ENCODE assay signal across 1 cellular context in the genomic region with DNA sequence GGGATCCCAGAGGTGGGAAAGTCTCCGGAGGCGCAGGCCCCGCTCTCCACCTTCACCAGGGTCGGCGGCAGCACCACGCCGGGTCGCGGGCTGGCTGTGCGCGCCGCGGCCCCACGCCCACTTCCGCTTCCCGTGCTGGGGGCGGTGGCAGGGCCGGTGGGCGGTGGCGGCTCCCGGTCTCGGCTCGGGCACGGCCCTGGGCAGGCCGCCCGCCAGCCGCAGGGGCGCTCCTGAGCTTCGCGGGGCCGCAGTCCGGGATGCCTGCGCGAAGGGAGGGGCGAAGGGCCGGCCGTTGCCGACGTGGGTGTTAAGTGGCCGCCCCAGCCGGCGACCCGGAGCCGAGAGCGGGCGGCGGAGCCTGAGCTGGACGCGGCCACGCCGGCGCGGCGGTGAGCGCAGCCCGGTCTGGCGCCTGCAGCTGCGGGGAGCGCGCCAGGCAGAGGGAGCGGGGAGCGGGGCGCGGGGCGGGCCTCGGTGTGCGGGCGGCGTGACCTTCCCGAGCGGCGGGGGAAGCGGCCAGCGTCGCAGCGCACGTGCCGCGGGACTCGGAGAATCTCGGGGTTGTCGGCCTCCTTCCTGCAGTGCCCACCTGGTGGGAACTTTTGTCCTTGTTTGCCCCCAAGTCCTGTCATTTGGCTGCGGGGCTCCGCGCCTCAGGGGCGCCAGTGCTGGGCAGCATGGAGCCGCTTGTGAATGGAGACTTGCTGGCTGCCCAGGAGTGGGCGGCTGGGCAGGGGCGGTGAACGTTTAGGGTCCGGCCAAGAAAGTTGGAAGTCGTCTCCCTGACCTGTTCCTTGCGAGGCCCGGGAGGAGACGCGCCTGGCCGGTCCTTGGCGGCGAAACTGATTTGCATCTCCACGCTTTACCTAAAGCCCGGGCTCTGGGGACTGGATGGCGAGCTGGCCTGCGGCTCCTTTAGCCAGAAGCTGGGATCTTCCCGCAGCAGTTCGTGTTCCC.
TF ChIP-seq lines count a peak whose summit lies in the region.

A gene (plus strand): TSS at position 337 of the 957 bp plus-strand sequence. CDS start 3,616 bp downstream, outside the sequence.

TF ChIP-seq in GM12878, 131 proteins besides CTCF, POLR2A, EP300 and RAD21 (continued from another document):
- peak; percentile 34; the same call in 1 of the 2 replicates for TF ChIP-seq NR2C1 (IDR thresholded peaks at IDR 0.05)
- TF ChIP-seq ZSCAN29 (IDR thresholded peaks at IDR 0.05): peak; percentile 62; the same call in 1 of the 2 replicates
- no peak for TF ChIP-seq TCF3 (IDR thresholded peaks at IDR 0.05; ENCODE audit: borderline replicate concordance, insufficient read depth, low read depth, low read length)
- TF ChIP-seq, protein P1, sequence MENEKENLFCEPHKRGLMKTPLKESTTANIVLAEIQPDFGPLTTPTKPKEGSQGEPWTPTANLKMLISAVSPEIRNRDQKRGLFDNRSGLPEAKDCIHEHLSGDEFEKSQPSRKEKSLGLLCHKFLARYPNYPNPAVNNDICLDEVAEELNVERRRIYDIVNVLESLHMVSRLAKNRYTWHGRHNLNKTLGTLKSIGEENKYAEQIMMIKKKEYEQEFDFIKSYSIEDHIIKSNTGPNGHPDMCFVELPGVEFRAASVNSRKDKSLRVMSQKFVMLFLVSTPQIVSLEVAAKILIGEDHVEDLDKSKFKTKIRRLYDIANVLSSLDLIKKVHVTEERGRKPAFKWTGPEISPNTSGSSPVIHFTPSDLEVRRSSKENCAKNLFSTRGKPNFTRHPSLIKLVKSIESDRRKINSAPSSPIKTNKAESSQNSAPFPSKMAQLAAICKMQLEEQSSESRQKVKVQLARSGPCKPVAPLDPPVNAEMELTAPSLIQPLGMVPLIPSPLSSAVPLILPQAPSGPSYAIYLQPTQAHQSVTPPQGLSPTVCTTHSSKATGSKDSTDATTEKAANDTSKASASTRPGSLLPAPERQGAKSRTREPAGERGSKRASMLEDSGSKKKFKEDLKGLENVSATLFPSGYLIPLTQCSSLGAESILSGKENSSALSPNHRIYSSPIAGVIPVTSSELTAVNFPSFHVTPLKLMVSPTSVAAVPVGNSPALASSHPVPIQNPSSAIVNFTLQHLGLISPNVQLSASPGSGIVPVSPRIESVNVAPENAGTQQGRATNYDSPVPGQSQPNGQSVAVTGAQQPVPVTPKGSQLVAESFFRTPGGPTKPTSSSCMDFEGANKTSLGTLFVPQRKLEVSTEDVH (IDR thresholded peaks at IDR 0.05; ENCODE audit: low read depth, partially characterized antibody): no peak
- TF ChIP-seq, protein P2, sequence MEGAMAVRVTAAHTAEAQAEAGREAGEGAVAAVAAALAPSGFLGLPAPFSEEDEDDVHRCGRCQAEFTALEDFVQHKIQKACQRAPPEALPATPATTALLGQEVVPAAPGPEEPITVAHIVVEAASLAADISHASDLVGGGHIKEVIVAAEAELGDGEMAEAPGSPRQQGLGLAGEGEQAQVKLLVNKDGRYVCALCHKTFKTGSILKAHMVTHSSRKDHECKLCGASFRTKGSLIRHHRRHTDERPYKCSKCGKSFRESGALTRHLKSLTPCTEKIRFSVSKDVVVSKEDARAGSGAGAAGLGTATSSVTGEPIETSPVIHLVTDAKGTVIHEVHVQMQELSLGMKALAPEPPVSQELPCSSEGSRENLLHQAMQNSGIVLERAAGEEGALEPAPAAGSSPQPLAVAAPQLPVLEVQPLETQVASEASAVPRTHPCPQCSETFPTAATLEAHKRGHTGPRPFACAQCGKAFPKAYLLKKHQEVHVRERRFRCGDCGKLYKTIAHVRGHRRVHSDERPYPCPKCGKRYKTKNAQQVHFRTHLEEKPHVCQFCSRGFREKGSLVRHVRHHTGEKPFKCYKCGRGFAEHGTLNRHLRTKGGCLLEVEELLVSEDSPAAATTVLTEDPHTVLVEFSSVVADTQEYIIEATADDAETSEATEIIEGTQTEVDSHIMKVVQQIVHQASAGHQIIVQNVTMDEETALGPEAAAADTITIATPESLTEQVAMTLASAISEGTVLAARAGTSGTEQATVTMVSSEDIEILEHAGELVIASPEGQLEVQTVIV (IDR thresholded peaks at IDR 0.05; ENCODE audit: borderline replicate concordance, partially characterized antibody): peak; percentile 3
- no peak for TF ChIP-seq SREBF1 (IDR thresholded peaks at IDR 0.05; ENCODE audit: low read length)
- TF ChIP-seq POLR2AphosphoS5 (IDR thresholded peaks at IDR 0.05; ENCODE audit: low read length): peak; percentile 71; the same call in 1 of the 2 replicates
- TF ChIP-seq FOS (IDR thresholded peaks at IDR 0.05; ENCODE audit: borderline replicate concordance, extremely low read depth, insufficient read length): no peak
- TF ChIP-seq, protein P3, sequence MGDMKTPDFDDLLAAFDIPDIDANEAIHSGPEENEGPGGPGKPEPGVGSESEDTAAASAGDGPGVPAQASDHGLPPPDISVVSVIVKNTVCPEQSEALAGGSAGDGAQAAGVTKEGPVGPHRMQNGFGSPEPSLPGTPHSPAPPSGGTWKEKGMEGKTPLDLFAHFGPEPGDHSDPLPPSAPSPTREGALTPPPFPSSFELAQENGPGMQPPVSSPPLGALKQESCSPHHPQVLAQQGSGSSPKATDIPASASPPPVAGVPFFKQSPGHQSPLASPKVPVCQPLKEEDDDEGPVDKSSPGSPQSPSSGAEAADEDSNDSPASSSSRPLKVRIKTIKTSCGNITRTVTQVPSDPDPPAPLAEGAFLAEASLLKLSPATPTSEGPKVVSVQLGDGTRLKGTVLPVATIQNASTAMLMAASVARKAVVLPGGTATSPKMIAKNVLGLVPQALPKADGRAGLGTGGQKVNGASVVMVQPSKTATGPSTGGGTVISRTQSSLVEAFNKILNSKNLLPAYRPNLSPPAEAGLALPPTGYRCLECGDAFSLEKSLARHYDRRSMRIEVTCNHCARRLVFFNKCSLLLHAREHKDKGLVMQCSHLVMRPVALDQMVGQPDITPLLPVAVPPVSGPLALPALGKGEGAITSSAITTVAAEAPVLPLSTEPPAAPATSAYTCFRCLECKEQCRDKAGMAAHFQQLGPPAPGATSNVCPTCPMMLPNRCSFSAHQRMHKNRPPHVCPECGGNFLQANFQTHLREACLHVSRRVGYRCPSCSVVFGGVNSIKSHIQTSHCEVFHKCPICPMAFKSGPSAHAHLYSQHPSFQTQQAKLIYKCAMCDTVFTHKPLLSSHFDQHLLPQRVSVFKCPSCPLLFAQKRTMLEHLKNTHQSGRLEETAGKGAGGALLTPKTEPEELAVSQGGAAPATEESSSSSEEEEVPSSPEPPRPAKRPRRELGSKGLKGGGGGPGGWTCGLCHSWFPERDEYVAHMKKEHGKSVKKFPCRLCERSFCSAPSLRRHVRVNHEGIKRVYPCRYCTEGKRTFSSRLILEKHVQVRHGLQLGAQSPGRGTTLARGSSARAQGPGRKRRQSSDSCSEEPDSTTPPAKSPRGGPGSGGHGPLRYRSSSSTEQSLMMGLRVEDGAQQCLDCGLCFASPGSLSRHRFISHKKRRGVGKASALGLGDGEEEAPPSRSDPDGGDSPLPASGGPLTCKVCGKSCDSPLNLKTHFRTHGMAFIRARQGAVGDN (IDR thresholded peaks at IDR 0.05): peak; percentile 77
- TF ChIP-seq CBX5 (IDR thresholded peaks at IDR 0.05; ENCODE audit: low read depth): peak; percentile 53; the same call in 1 of the 2 replicates
- no peak for TF ChIP-seq SMAD5 (IDR thresholded peaks at IDR 0.05; ENCODE audit: low read depth)
- TF ChIP-seq SMC3 (IDR thresholded peaks at IDR 0.05; ENCODE audit: borderline replicate concordance, low read length): peak; percentile 3; the same call in 1 of the 2 replicates
- TF ChIP-seq TARDBP (IDR thresholded peaks at IDR 0.05; ENCODE audit: borderline replicate concordance): 0 out of 2 replicates have a peak, but pooled peaks have one; percentile 46
- peak; percentile 97 for TF ChIP-seq LARP7 (IDR thresholded peaks at IDR 0.05)
- TF ChIP-seq NBN (IDR thresholded peaks at IDR 0.05): no peak
- peak; percentile 41 for TF ChIP-seq KLF5 (IDR thresholded peaks at IDR 0.05; ENCODE audit: partially characterized antibody)
- no peak for TF ChIP-seq CREB1 (IDR thresholded peaks at IDR 0.05; ENCODE audit: low read depth)
- TF ChIP-seq JUND (IDR thresholded peaks at IDR 0.05; ENCODE audit: low read depth, low read length): no peak
- TF ChIP-seq ZNF24 (IDR thresholded peaks at IDR 0.05): no peak
- TF ChIP-seq YBX1 (IDR thresholded peaks at IDR 0.05): no peak
- TF ChIP-seq CBX3 (IDR thresholded peaks at IDR 0.05; ENCODE audit: borderline replicate concordance, low read depth): no peak
- no peak; the same call in 1 of the 2 replicates for TF ChIP-seq PAX5 (IDR thresholded peaks at IDR 0.05; ENCODE audit: borderline replicate concordance, low read depth, low read length)
- TF ChIP-seq FOXK2 (IDR thresholded peaks at IDR 0.05): no peak
- peak; percentile 99 for TF ChIP-seq GATAD2B (conservative IDR thresholded peaks at IDR 0.05; ENCODE audit: low read depth)
- peak; percentile 91; the same call in 1 of the 2 replicates for TF ChIP-seq DPF2 (IDR thresholded peaks at IDR 0.05)
- TF ChIP-seq MEF2B (IDR thresholded peaks at IDR 0.05; ENCODE audit: partially characterized antibody, poor library complexity, severe bottlenecking): no peak
- TF ChIP-seq BACH1 (IDR thresholded peaks at IDR 0.05; ENCODE audit: borderline replicate concordance): peak; percentile 87
- TF ChIP-seq PML (IDR thresholded peaks at IDR 0.05; ENCODE audit: low read length): no peak
- no peak for TF ChIP-seq MTA2 (IDR thresholded peaks at IDR 0.05; ENCODE audit: low read depth)
- TF ChIP-seq BHLHE40 (IDR thresholded peaks at IDR 0.05; ENCODE audit: borderline replicate concordance in 1 of 2, low read depth in 2 of 2, low read length in 1 of 2): peak; percentile 81 to 94
- TF ChIP-seq MYB (IDR thresholded peaks at IDR 0.05; ENCODE audit: borderline replicate concordance, low read depth, low read length): no peak
- TF ChIP-seq RB1 (IDR thresholded peaks at IDR 0.05; ENCODE audit: borderline replicate concordance): peak; percentile 90; the same call in 1 of the 2 replicates
- TF ChIP-seq, protein P4, sequence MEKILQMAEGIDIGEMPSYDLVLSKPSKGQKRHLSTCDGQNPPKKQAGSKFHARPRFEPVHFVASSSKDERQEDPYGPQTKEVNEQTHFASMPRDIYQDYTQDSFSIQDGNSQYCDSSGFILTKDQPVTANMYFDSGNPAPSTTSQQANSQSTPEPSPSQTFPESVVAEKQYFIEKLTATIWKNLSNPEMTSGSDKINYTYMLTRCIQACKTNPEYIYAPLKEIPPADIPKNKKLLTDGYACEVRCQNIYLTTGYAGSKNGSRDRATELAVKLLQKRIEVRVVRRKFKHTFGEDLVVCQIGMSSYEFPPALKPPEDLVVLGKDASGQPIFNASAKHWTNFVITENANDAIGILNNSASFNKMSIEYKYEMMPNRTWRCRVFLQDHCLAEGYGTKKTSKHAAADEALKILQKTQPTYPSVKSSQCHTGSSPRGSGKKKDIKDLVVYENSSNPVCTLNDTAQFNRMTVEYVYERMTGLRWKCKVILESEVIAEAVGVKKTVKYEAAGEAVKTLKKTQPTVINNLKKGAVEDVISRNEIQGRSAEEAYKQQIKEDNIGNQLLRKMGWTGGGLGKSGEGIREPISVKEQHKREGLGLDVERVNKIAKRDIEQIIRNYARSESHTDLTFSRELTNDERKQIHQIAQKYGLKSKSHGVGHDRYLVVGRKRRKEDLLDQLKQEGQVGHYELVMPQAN (conservative IDR thresholded peaks at IDR 0.05): peak; percentile 69
- no peak for TF ChIP-seq IRF4 (IDR thresholded peaks at IDR 0.05; ENCODE audit: low read depth, low read length)
- no peak for TF ChIP-seq HCFC1 (IDR thresholded peaks at IDR 0.05; ENCODE audit: low read length)
- TF ChIP-seq, protein P5, sequence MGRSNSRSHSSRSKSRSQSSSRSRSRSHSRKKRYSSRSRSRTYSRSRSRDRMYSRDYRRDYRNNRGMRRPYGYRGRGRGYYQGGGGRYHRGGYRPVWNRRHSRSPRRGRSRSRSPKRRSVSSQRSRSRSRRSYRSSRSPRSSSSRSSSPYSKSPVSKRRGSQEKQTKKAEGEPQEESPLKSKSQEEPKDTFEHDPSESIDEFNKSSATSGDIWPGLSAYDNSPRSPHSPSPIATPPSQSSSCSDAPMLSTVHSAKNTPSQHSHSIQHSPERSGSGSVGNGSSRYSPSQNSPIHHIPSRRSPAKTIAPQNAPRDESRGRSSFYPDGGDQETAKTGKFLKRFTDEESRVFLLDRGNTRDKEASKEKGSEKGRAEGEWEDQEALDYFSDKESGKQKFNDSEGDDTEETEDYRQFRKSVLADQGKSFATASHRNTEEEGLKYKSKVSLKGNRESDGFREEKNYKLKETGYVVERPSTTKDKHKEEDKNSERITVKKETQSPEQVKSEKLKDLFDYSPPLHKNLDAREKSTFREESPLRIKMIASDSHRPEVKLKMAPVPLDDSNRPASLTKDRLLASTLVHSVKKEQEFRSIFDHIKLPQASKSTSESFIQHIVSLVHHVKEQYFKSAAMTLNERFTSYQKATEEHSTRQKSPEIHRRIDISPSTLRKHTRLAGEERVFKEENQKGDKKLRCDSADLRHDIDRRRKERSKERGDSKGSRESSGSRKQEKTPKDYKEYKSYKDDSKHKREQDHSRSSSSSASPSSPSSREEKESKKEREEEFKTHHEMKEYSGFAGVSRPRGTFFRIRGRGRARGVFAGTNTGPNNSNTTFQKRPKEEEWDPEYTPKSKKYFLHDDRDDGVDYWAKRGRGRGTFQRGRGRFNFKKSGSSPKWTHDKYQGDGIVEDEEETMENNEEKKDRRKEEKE (IDR thresholded peaks at IDR 0.05): 0 out of 2 replicates have a peak, but pooled peaks have one; percentile 40
- no peak for TF ChIP-seq NFIC (IDR thresholded peaks at IDR 0.05; ENCODE audit: low read depth, low read length)
- no peak for TF ChIP-seq TCF7 (IDR thresholded peaks at IDR 0.05; ENCODE audit: borderline replicate concordance)
- TF ChIP-seq NFXL1 (IDR thresholded peaks at IDR 0.05; ENCODE audit: borderline replicate concordance): 0 out of 2 replicates have a peak, but pooled peaks have one; percentile 60
- TF ChIP-seq TBL1XR1 (IDR thresholded peaks at IDR 0.05; ENCODE audit: low read depth, low read length): peak; percentile 12; the same call in 1 of the 2 replicates
- peak; percentile 83 for TF ChIP-seq NR2F1 (conservative IDR thresholded peaks at IDR 0.05)
- no peak for TF ChIP-seq HDGF (IDR thresholded peaks at IDR 0.05)
- TF ChIP-seq CEBPB (IDR thresholded peaks at IDR 0.05; ENCODE audit: borderline replicate concordance in 1 of 2, low read depth in 2 of 2, low read length in 2 of 2): no peak
- peak; percentile 28; the same call in 1 of the 2 replicates for TF ChIP-seq RUNX3 (IDR thresholded peaks at IDR 0.05; ENCODE audit: low read length)
- TF ChIP-seq GABPA (IDR thresholded peaks at IDR 0.05; ENCODE audit: low read depth): no peak
